12 cellular contexts compared by ENCODE assay signal in the genomic region with DNA sequence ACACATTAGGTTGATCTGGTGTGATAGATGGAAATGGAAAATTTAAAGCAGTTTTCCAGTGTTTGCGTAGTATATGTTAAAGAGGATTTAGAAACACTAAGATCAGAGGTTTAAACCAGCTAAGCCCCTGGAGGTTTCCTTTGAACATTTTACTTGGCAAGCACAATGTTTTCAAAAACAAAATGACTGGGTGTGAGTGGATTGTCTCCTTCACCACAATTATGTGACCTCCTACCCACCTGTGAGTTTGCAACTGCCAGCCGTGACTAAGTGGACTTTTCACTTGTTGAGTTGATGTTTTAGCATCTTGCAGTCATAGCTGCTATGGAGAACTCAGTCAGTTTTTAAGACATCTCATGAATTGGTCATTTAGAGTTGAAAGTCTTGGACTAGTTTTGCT. TPM values are rescaled to one million over a fixed set of nuclear protein-coding genes. Genes with fewer than 3 reads are reported as not detected.
A peak's percentile ranks its signal among the peaks of the same experiment; 100 is the strongest.
DNase-seq lines count a peak whose midpoint lies in the region; ATAC-seq, FAIRE-seq and TF ChIP-seq lines count a peak whose summit lies in the region.
"Had no signal": no experiment of that assay in that cellular context is flagged by ENCODE, and none has a peak within 500 bp of the region (broad histone marks: within the 10 kb centered on the region; RNA-seq: fewer than 3 reads in every experiment).

No MANE protein-coding gene starts in this region.

- H3K9me3 ChIP-seq in smooth muscle cell (replicated peaks; ENCODE audit: low read depth), result no peaks in the 10 kb centered on the region
- H3K9me3 ChIP-seq: prostate gland had no signal

- H2AFZ ChIP-seq in smooth muscle cell (ENCODE audit: low read depth), result peak overlapping the region; percentile 22

- no peak overlapping the region for H2BK120ac ChIP-seq in mesendoderm (ENCODE audit: low read depth, low read length)

- H2BK5ac ChIP-seq in mesendoderm (ENCODE audit: low read length), result no peak overlapping the region

- no peaks in the 10 kb centered on the region for H4K20me1 ChIP-seq in smooth muscle cell (ENCODE audit: low read depth)

- TF ChIP-seq CTCF in epithelial cell of proximal tubule (conservative IDR thresholded peaks at IDR 0.05; ENCODE audit: low read depth, low read length) (no peak), smooth muscle cell (IDR thresholded peaks at IDR 0.05; ENCODE audit: borderline replicate concordance, insufficient read depth, poor library complexity, severe bottlenecking) (no peak)

- peak overlapping the region; percentile 6 for H3K9ac ChIP-seq in smooth muscle cell (ENCODE audit: low read depth)
- no peak overlapping the region for H3K9ac ChIP-seq in mesendoderm (ENCODE audit: low read length)

- peak overlapping the region; percentile 63 for H3K27ac ChIP-seq in smooth muscle cell (ENCODE audit: low read depth)
- no peak overlapping the region for H3K27ac ChIP-seq in mesendoderm (ENCODE audit: low read depth, low read length)
- H3K27ac ChIP-seq: prostate gland had no signal

- H2AK5ac ChIP-seq in mesendoderm (ENCODE audit: low read length), result no peak overlapping the region

- H3K18ac ChIP-seq in mesendoderm (ENCODE audit: low read length), result no peak overlapping the region

- no peak overlapping the region for H3K4ac ChIP-seq in mesendoderm (ENCODE audit: low read depth, low read length)

- no peak overlapping the region for H2BK15ac ChIP-seq in mesendoderm (replicated peaks; ENCODE audit: low read depth)

- FAIRE-seq in H54 (lab: Jason Lieb, UNC) (peak; percentile 92), RCC 7860 (lab: Jason Lieb, UNC) (peak; percentile 94)
- FAIRE-seq: G401.6 had no signal

- H4K8ac ChIP-seq in mesendoderm (ENCODE audit: low read depth, low read length), result no peak overlapping the region

- H3K56ac ChIP-seq in mesendoderm (ENCODE audit: low read length), result no peak overlapping the region

- H3K79me2 ChIP-seq in smooth muscle cell (ENCODE audit: low read depth) (no peaks in the 10 kb centered on the region), mesendoderm (ENCODE audit: control insufficient read depth, insufficient read depth, low read length) (no peaks in the 10 kb centered on the region)

- DNase-seq in H54 (ENCODE audit: insufficient read length, low spot score) (peak; percentile 40), RCC 7860 (ENCODE audit: low spot score) (peak; percentile 95), epithelial cell of proximal tubule (ENCODE audit: low read depth) (peak; percentile 93), smooth muscle cell (lab: John Stamatoyannopoulos, UW; ENCODE audit: unreplicated experiment) (no peak), NCI-H2171 (lab: John Stamatoyannopoulos, UW) (no peak), mesendoderm (no peak)
- DNase-seq: endodermal cell, left colon had no signal

- H3K36me3 ChIP-seq in smooth muscle cell (ENCODE audit: low read depth) (no peaks in the 10 kb centered on the region), mesendoderm (ENCODE audit: control insufficient read depth, insufficient read depth, low read length) (no peaks in the 10 kb centered on the region)
- H3K36me3 ChIP-seq: prostate gland had no signal

- H3K27me3 ChIP-seq in smooth muscle cell (ENCODE audit: low read depth) (no peaks in the 10 kb centered on the region), mesendoderm (ENCODE audit: insufficient read depth, low read length, poor library complexity) (no peaks in the 10 kb centered on the region)

- TF ChIP-seq POLR2A in H54 (IDR thresholded peaks at IDR 0.05; ENCODE audit: low read depth, low read length) (no peak), GM18505 (IDR thresholded peaks at IDR 0.05; ENCODE audit: borderline replicate concordance, extremely low read depth, insufficient read depth, insufficient read length) (no peak)

- H3K79me1 ChIP-seq in mesendoderm (ENCODE audit: low read length), result no peaks in the 10 kb centered on the region

- no peak overlapping the region for H3K4me3 ChIP-seq in epithelial cell of proximal tubule (ENCODE audit: low read depth, low read length)
- no peak overlapping the region for H3K4me3 ChIP-seq in smooth muscle cell
- H3K4me3 ChIP-seq in mesendoderm (ENCODE audit: low read length), result no peak overlapping the region
- H3K4me3 ChIP-seq: prostate gland had no signal

- no peak overlapping the region for H4K5ac ChIP-seq in mesendoderm (ENCODE audit: low read length)

- H3K23ac ChIP-seq in mesendoderm (ENCODE audit: low read length), result no peak overlapping the region

- H3K4me2 ChIP-seq in smooth muscle cell, result peak overlapping the region; percentile 37
- no peak overlapping the region for H3K4me2 ChIP-seq in mesendoderm (ENCODE audit: low read length)

- WGBS in smooth muscle cell (ENCODE audit: low lambda C conversion rate), result 62% methylated on average over 2 of the region's 2 CpGs
- 100% methylated on average over 1 of the region's 2 CpGs for WGBS in mesendoderm (ENCODE audit: extremely low coverage, insufficient coverage, low lambda C conversion rate)

- no peaks in the 10 kb centered on the region for H3F3A ChIP-seq in smooth muscle cell (ENCODE audit: low read depth)

- no peak for ATAC-seq in GM18505 (IDR thresholded peaks at IDR 0.05; ENCODE audit: unreplicated experiment)
- ATAC-seq: left colon had no signal

- H3K4me1 ChIP-seq in smooth muscle cell (ENCODE audit: low read depth) (peaks cover 6% of the 10 kb centered on the region), mesendoderm (ENCODE audit: control insufficient read depth, low read depth, low read length) (no peaks in the 10 kb centered on the region)
- H3K4me1 ChIP-seq: prostate gland had no signal

RNA-seq across cellular contexts. Expression of gene CCDC190, which starts 4.7 kb away (rescaled TPM):
- total RNA-seq in epithelial cell of proximal tubule (not detected in 2 replicates), smooth muscle cell (not detected in 2 replicates)
- 0.27 TPM in 1 of 2 replicates, not detected in the other for polyA plus RNA-seq in smooth muscle cell
- polyA plus RNA-seq in mesendoderm (2013, experiment 1 of 2), result 1.6 TPM
- 0.99 TPM for polyA plus RNA-seq in mesendoderm (2013, experiment 2 of 2)
- total RNA-seq: endodermal cell, left colon had no signal
- polyA plus RNA-seq: IgD-negative memory B cell had no signal

Comparison
In these comparisons a context has a peak if more than half of its experiments do, and no peak if none do; other contexts are left out.
1. DNase-seq: peak in H54 (single experiment), RCC 7860 (single experiment) and epithelial cell of proximal tubule (single experiment); none in smooth muscle cell (single experiment), NCI-H2171 (single experiment) and mesendoderm (single experiment).